In the genomic region with DNA sequence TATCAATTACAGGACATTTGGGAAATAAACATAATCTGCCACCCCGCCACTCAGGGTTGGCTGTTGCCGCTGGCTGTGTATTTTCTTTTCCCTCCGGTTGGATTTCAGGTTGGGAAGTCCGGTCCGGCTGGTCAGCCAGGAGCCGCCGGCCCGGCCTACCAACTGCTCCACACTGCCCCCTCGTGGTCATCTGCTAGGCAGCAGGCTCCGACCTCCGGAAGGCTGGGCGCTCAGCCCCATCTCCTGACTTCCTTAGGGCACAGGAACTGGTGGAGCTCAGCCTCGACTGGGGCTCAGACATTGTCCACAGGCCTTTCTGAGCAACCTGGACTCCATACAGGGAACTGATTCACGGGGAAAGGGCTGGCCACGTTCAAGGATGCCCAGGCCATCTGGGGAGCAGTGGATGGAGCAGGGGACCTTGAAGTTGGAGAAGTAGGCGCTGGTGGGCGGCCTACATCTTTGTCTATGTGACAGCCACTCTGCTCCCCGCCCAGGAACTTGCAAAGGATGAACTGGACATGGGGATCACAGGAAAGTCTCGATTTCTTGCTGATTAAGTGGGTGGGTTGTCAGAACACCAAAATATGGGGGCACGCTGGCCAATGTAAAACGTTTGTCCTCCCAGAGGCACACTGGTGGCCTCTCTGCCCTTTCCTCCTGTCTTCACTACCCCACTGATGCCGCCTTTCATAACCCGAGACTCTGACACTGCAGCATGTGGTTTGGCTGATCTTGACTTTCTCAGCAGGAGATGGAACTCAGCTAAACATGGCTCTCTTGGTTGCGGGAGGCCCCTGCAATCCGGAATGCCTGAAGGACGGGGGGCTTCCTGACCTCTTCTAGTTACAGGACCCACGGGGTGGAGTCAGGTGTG, we compare ENCODE assay signal across 8 cellular contexts. TPM values are rescaled to one million over a fixed set of nuclear protein-coding genes. Genes with fewer than 3 reads are reported as not detected.
DNase-seq lines count a peak whose midpoint lies in the region; ATAC-seq and TF ChIP-seq lines count a peak whose summit lies in the region.

No MANE protein-coding gene starts in this region.

- no TSS peak for BruUV-seq in HCT116 (replicated peaks; lab: Mats Ljungman, UMichigan)

- CTCF ChIA-PET in HCT116 (lab: Charles Lee), result interaction anchor here (0.6 to 1.2 kb wide), 4 partner anchors 11 to 627 kb away, joined by 3 to 4 read pairs (median 4); no protein-coding TSS in a partner anchor

- DNase-seq in GM12864 (ENCODE audit: low read depth) (no peak), HCT116 (ENCODE audit: low read depth, low spot score) (peak; percentile 53), NB4 (ENCODE audit: low read depth) (peak; percentile 73), kidney epithelial cell (ENCODE audit: low read depth) (peak; percentile 18), NCI-H187 treated with DMSO at 0.1 percent for 48 hours (lab: John Stamatoyannopoulos, UW) (no peak)
- DNase-seq in activated CD4-positive, CD25-positive, alpha-beta regulatory T cell treated with anti-CD3 and anti-CD28 coated beads, Interleukin-2, amount 50 U/mL, for 16 hours (ENCODE audit: low read depth, low spot score), result peak; percentile 47
- DNase-seq in central memory CD4-positive, alpha-beta T cell, result peak; percentile 23
- DNase-seq in stimulated activated CD4-positive, alpha-beta T cell treated with anti-CD3 and anti-CD28 coated beads, Interleukin-1b, Interleukin-23, amount 100 ng/mL, for 48 hours, result peak; percentile 55

- TF ChIP-seq POLR2A in HCT116 (IDR thresholded peaks at IDR 0.05; ENCODE audit: borderline replicate concordance, extremely low read depth, insufficient read depth, insufficient read length) (no peak), NB4 (IDR thresholded peaks at IDR 0.05; ENCODE audit: extremely low read depth, insufficient read length) (no peak)

- H3K4me3 ChIP-seq in GM12864 (ENCODE audit: low read depth, low read length) (no peak overlapping the region), HCT116 (replicated peaks in 1 of 2; ENCODE audit: low read depth in 1 of 2, low read length in 2 of 2) (no peak overlapping the region), NB4 (ENCODE audit: low read depth, low read length) (peak overlapping the region; percentile 6), kidney epithelial cell (ENCODE audit: low read depth, low read length) (no peak overlapping the region)

- ATAC-seq in HCT116, result peak; percentile 99

- peaks cover 2 to 9% of the 10 kb centered on the region in 2 experiments; a peak in 3 of 4 replicates for H3K4me1 ChIP-seq in HCT116 (ENCODE audit: control insufficient read depth in 1 of 2, insufficient read depth in 2 of 2, low read length in 2 of 2)

- H3K36me3 ChIP-seq in HCT116 (ENCODE audit: control insufficient read depth in 1 of 2, insufficient read depth in 2 of 2, low read length in 2 of 2) (no peaks in the 10 kb centered on the region), kidney epithelial cell (ENCODE audit: control insufficient read depth, insufficient read depth, low read length) (no peaks in the 10 kb centered on the region)

- peak overlapping the region; percentile 63 for H3K4me2 ChIP-seq in HCT116 (ENCODE audit: low read length)

- intact Hi-C loops in HCT116 (cut with micrococcal nuclease), result loop anchor here (1.0 to 10.0 kb wide), 4 partner anchors 84 to 628 kb away; no protein-coding TSS in a partner anchor

- peak; percentile 90 for TF ChIP-seq CTCF in GM12864 (IDR thresholded peaks at IDR 0.05; ENCODE audit: low read depth, low read length, missing control alignments)
- peak; percentile 92 to 99 (median 94) for TF ChIP-seq CTCF in HCT116 (IDR thresholded peaks at IDR 0.05 in 2 of 3, conservative IDR thresholded peaks at IDR 0.05 in 1 of 3; ENCODE audit: borderline replicate concordance in 1 of 3, insufficient read depth in 1 of 3, low read depth in 2 of 3, low read length in 2 of 3)
- TF ChIP-seq CTCF in NB4 (IDR thresholded peaks at IDR 0.05; ENCODE audit: low read depth, low read length), result peak; percentile 83
- TF ChIP-seq CTCF in kidney epithelial cell (IDR thresholded peaks at IDR 0.05; ENCODE audit: insufficient read depth, low read length, poor library complexity, severe bottlenecking), result peak; percentile 96

- H3K27ac ChIP-seq in HCT116 (ENCODE audit: low read depth, low read length), result no peak overlapping the region

- POLR2A ChIA-PET in HCT116 (lab: Charles Lee), result no interaction called here

- H2AFZ ChIP-seq in HCT116 (ENCODE audit: low read depth, low read length, poor library complexity, severe bottlenecking), result peak overlapping the region; percentile 98

- H3K27me3 ChIP-seq in HCT116 (ENCODE audit: insufficient read depth, low read length) (no peaks in the 10 kb centered on the region), kidney epithelial cell (ENCODE audit: control insufficient read depth, insufficient read depth, low read length) (no peaks in the 10 kb centered on the region)

- H4K20me1 ChIP-seq in HCT116 (ENCODE audit: insufficient read depth), result no peaks in the 10 kb centered on the region

- no peaks in the 10 kb centered on the region for H3K79me2 ChIP-seq in HCT116 (ENCODE audit: insufficient read depth, low read length)

- H3K9me2 ChIP-seq in HCT116 (ENCODE audit: insufficient read depth), result no peaks in the 10 kb centered on the region

- RAD21 ChIA-PET in HCT116 (lab: Charles Lee; ENCODE audit: low non-redundant PET in 1 of 2, low total read pairs in 2 of 2, uncharacterized antibody in 2 of 2, unreplicated experiment in 2 of 2), result interaction anchor here in 1 of 2 experiments (1.0 kb wide), 1 partner anchor 422 kb away, joined by 3 read pairs; no protein-coding TSS in a partner anchor

- H3K9me3 ChIP-seq in HCT116 (ENCODE audit: control insufficient read depth in 1 of 2, insufficient read depth in 1 of 2, low read depth in 1 of 2, low read length in 2 of 2), result no peaks in the 10 kb centered on the region

- no peak overlapping the region for H3K9ac ChIP-seq in HCT116 (ENCODE audit: low read length)

- TF ChIP-seq RAD21 in HCT116 (IDR thresholded peaks at IDR 0.05; ENCODE audit: low read depth), result peak; percentile 95

TF ChIP-seq in HCT116, 20 proteins besides CTCF, POLR2A, EP300 and RAD21:
- TF ChIP-seq POLR2AphosphoS5 (IDR thresholded peaks at IDR 0.05; ENCODE audit: low read depth, low read length), result no peak
- no peak for TF ChIP-seq YY1 (IDR thresholded peaks at IDR 0.05; ENCODE audit: extremely low read depth, insufficient replicate concordance, low read depth, low read length)
- TF ChIP-seq, protein P1, sequence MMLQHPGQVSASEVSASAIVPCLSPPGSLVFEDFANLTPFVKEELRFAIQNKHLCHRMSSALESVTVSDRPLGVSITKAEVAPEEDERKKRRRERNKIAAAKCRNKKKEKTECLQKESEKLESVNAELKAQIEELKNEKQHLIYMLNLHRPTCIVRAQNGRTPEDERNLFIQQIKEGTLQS (IDR thresholded peaks at IDR 0.05), result no peak
- no peak for TF ChIP-seq EZH2phosphoT487 (IDR thresholded peaks at IDR 0.05; ENCODE audit: borderline replicate concordance)
- no peak; the same call in 1 of the 2 replicates for TF ChIP-seq ZFX (IDR thresholded peaks at IDR 0.05)
- TF ChIP-seq TCF7L2 (IDR thresholded peaks at IDR 0.05; ENCODE audit: borderline replicate concordance, extremely low read depth, insufficient read depth, insufficient read length), result no peak
- no peak for TF ChIP-seq EZH2 (IDR thresholded peaks at IDR 0.05)
- TF ChIP-seq CEBPB (IDR thresholded peaks at IDR 0.05; ENCODE audit: low read depth), result no peak
- no peak for TF ChIP-seq EGR1 (IDR thresholded peaks at IDR 0.05; ENCODE audit: low read depth)
- no peak for TF ChIP-seq ZNF274 (IDR thresholded peaks at IDR 0.05; ENCODE audit: low read depth, low read length)
- TF ChIP-seq ELF1 (IDR thresholded peaks at IDR 0.05; ENCODE audit: borderline replicate concordance, low read depth), result no peak
- TF ChIP-seq, protein P2, sequence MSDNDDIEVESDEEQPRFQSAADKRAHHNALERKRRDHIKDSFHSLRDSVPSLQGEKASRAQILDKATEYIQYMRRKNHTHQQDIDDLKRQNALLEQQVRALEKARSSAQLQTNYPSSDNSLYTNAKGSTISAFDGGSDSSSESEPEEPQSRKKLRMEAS (IDR thresholded peaks at IDR 0.05), result no peak
- TF ChIP-seq CBX3 (IDR thresholded peaks at IDR 0.05; ENCODE audit: low read depth), result no peak
- TF ChIP-seq, protein P3, sequence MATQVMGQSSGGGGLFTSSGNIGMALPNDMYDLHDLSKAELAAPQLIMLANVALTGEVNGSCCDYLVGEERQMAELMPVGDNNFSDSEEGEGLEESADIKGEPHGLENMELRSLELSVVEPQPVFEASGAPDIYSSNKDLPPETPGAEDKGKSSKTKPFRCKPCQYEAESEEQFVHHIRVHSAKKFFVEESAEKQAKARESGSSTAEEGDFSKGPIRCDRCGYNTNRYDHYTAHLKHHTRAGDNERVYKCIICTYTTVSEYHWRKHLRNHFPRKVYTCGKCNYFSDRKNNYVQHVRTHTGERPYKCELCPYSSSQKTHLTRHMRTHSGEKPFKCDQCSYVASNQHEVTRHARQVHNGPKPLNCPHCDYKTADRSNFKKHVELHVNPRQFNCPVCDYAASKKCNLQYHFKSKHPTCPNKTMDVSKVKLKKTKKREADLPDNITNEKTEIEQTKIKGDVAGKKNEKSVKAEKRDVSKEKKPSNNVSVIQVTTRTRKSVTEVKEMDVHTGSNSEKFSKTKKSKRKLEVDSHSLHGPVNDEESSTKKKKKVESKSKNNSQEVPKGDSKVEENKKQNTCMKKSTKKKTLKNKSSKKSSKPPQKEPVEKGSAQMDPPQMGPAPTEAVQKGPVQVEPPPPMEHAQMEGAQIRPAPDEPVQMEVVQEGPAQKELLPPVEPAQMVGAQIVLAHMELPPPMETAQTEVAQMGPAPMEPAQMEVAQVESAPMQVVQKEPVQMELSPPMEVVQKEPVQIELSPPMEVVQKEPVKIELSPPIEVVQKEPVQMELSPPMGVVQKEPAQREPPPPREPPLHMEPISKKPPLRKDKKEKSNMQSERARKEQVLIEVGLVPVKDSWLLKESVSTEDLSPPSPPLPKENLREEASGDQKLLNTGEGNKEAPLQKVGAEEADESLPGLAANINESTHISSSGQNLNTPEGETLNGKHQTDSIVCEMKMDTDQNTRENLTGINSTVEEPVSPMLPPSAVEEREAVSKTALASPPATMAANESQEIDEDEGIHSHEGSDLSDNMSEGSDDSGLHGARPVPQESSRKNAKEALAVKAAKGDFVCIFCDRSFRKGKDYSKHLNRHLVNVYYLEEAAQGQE (IDR thresholded peaks at IDR 0.05; ENCODE audit: low read depth), result no peak
- no peak for TF ChIP-seq SP1 (IDR thresholded peaks at IDR 0.05; ENCODE audit: low read depth)

RNA-seq across cellular contexts. Expression of a gene that starts 43.7 kb away (rescaled TPM):
- total RNA-seq in HCT116 (2021; ENCODE audit: unreplicated experiment) (0.86 TPM), kidney epithelial cell (0.55 and 4.3 TPM in 2 replicates)
- polyA plus RNA-seq in HCT116 (2012), result 0.77 and 1.0 TPM in 2 replicates

Comparison
In these comparisons a context has a peak if more than half of its experiments do, and no peak if none do; other contexts are left out.
1. DNase-seq: peak in HCT116 (single experiment), NB4 (single experiment), activated CD4-positive, CD25-positive, alpha-beta regulatory T cell treated with anti-CD3 and anti-CD28 coated beads, Interleukin-2, amount 50 U/mL, for 16 hours (single experiment), central memory CD4-positive, alpha-beta T cell (single experiment), kidney epithelial cell (single experiment) and stimulated activated CD4-positive, alpha-beta T cell treated with anti-CD3 and anti-CD28 coated beads, Interleukin-1b, Interleukin-23, amount 100 ng/mL, for 48 hours (single experiment); none in GM12864 (single experiment) and NCI-H187 treated with DMSO at 0.1 percent for 48 hours (single experiment).
2. Peak in every context shown above with its lines, with median percentiles within 50 percentile points of each other: CTCF ChIP-seq.